In the genomic region with DNA sequence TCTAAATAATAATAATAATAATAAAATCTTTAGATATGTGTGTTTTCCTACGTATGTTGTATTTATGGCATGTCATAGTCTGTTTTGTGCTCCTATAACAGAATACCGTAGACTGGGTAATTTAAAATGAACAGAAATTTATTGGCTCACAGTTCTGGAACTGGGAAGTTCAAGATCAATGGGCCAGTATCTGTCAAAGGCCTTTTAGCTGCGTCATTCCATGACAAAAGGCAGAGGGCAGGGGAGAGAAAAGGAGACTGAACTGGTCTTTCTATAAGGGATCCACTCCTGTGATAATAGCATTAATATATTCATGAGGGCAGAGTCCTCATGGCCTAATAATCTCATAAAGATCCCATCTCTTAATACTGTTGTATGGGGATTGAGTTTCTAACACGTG, we compare ENCODE assay signal across 2 cellular contexts.
TF ChIP-seq lines count a peak whose summit lies in the region.

No MANE protein-coding gene starts in this region.

TF ChIP-seq in GM23338, 12 proteins besides CTCF, POLR2A, EP300 and RAD21 (continues in another document):
- TF ChIP-seq POLR2AphosphoS5 (IDR thresholded peaks at IDR 0.05; ENCODE audit: low read depth) (no peak), ZNF331 (CRISPR knock-in tag; IDR thresholded peaks at IDR 0.05; ENCODE audit: low read depth) (no peak), NANOG (IDR thresholded peaks at IDR 0.05; ENCODE audit: borderline replicate concordance) (no peak), EZH2phosphoT487 (IDR thresholded peaks at IDR 0.05; ENCODE audit: unreplicated experiment) (no peak), ZNF114 (CRISPR knock-in tag; IDR thresholded peaks at IDR 0.05) (no peak), JUNB (IDR thresholded peaks at IDR 0.05; ENCODE audit: unreplicated experiment) (no peak), CREB1 (CRISPR knock-in tag; IDR thresholded peaks at IDR 0.05; ENCODE audit: low read depth) (no peak)
- TF ChIP-seq, protein P1, sequence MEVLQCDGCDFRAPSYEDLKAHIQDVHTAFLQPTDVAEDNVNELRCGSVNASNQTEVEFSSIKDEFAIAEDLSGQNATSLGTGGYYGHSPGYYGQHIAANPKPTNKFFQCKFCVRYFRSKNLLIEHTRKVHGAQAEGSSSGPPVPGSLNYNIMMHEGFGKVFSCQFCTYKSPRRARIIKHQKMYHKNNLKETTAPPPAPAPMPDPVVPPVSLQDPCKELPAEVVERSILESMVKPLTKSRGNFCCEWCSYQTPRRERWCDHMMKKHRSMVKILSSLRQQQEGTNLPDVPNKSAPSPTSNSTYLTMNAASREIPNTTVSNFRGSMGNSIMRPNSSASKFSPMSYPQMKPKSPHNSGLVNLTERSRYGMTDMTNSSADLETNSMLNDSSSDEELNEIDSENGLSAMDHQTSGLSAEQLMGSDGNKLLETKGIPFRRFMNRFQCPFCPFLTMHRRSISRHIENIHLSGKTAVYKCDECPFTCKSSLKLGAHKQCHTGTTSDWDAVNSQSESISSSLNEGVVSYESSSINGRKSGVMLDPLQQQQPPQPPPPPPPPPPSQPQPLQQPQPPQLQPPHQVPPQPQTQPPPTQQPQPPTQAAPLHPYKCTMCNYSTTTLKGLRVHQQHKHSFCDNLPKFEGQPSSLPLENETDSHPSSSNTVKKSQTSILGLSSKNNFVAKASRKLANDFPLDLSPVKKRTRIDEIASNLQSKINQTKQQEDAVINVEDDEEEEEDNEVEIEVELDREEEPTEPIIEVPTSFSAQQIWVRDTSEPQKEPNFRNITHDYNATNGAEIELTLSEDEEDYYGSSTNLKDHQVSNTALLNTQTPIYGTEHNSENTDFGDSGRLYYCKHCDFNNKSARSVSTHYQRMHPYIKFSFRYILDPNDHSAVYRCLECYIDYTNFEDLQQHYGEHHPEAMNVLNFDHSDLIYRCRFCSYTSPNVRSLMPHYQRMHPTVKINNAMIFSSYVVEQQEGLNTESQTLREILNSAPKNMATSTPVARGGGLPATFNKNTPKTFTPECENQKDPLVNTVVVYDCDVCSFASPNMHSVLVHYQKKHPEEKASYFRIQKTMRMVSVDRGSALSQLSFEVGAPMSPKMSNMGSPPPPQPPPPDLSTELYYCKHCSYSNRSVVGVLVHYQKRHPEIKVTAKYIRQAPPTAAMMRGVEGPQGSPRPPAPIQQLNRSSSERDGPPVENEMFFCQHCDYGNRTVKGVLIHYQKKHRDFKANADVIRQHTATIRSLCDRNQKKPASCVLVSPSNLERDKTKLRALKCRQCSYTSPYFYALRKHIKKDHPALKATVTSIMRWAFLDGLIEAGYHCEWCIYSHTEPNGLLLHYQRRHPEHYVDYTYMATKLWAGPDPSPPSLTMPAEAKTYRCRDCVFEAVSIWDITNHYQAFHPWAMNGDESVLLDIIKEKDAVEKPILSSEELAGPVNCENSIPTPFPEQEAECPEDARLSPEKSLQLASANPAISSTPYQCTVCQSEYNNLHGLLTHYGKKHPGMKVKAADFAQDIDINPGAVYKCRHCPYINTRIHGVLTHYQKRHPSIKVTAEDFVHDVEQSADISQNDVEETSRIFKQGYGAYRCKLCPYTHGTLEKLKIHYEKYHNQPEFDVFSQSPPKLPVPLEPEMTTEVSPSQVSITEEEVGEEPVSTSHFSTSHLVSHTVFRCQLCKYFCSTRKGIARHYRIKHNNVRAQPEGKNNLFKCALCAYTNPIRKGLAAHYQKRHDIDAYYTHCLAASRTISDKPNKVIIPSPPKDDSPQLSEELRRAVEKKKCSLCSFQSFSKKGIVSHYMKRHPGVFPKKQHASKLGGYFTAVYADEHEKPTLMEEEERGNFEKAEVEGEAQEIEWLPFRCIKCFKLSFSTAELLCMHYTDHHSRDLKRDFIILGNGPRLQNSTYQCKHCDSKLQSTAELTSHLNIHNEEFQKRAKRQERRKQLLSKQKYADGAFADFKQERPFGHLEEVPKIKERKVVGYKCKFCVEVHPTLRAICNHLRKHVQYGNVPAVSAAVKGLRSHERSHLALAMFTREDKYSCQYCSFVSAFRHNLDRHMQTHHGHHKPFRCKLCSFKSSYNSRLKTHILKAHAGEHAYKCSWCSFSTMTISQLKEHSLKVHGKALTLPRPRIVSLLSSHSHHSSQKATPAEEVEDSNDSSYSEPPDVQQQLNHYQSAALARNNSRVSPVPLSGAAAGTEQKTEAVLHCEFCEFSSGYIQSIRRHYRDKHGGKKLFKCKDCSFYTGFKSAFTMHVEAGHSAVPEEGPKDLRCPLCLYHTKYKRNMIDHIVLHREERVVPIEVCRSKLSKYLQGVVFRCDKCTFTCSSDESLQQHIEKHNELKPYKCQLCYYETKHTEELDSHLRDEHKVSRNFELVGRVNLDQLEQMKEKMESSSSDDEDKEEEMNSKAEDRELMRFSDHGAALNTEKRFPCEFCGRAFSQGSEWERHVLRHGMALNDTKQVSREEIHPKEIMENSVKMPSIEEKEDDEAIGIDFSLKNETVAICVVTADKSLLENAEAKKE (CRISPR knock-in tag; IDR thresholded peaks at IDR 0.05), result no peak
- TF ChIP-seq, protein P2, sequence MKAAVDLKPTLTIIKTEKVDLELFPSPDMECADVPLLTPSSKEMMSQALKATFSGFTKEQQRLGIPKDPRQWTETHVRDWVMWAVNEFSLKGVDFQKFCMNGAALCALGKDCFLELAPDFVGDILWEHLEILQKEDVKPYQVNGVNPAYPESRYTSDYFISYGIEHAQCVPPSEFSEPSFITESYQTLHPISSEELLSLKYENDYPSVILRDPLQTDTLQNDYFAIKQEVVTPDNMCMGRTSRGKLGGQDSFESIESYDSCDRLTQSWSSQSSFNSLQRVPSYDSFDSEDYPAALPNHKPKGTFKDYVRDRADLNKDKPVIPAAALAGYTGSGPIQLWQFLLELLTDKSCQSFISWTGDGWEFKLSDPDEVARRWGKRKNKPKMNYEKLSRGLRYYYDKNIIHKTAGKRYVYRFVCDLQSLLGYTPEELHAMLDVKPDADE (IDR thresholded peaks at IDR 0.05), result no peak
- TF ChIP-seq, protein P3, sequence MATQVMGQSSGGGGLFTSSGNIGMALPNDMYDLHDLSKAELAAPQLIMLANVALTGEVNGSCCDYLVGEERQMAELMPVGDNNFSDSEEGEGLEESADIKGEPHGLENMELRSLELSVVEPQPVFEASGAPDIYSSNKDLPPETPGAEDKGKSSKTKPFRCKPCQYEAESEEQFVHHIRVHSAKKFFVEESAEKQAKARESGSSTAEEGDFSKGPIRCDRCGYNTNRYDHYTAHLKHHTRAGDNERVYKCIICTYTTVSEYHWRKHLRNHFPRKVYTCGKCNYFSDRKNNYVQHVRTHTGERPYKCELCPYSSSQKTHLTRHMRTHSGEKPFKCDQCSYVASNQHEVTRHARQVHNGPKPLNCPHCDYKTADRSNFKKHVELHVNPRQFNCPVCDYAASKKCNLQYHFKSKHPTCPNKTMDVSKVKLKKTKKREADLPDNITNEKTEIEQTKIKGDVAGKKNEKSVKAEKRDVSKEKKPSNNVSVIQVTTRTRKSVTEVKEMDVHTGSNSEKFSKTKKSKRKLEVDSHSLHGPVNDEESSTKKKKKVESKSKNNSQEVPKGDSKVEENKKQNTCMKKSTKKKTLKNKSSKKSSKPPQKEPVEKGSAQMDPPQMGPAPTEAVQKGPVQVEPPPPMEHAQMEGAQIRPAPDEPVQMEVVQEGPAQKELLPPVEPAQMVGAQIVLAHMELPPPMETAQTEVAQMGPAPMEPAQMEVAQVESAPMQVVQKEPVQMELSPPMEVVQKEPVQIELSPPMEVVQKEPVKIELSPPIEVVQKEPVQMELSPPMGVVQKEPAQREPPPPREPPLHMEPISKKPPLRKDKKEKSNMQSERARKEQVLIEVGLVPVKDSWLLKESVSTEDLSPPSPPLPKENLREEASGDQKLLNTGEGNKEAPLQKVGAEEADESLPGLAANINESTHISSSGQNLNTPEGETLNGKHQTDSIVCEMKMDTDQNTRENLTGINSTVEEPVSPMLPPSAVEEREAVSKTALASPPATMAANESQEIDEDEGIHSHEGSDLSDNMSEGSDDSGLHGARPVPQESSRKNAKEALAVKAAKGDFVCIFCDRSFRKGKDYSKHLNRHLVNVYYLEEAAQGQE (IDR thresholded peaks at IDR 0.05; ENCODE audit: unreplicated experiment), result no peak

TF ChIP-seq in K562, 482 proteins besides CTCF, POLR2A, EP300 and RAD21 (continues in another document):
- no peak for TF ChIP-seq SMARCB1 (IDR thresholded peaks at IDR 0.05; ENCODE audit: insufficient read length, low read depth)
- TF ChIP-seq RFX1 (IDR thresholded peaks at IDR 0.05), result no peak
- no peak for TF ChIP-seq ZNF764 (CRISPR knock-in tag; IDR thresholded peaks at IDR 0.05; ENCODE audit: low read depth)
- TF ChIP-seq, protein P4, sequence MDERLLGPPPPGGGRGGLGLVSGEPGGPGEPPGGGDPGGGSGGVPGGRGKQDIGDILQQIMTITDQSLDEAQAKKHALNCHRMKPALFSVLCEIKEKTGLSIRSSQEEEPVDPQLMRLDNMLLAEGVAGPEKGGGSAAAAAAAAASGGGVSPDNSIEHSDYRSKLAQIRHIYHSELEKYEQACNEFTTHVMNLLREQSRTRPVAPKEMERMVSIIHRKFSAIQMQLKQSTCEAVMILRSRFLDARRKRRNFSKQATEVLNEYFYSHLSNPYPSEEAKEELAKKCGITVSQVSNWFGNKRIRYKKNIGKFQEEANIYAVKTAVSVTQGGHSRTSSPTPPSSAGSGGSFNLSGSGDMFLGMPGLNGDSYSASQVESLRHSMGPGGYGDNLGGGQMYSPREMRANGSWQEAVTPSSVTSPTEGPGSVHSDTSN (CRISPR knock-in tag; IDR thresholded peaks at IDR 0.05; ENCODE audit: low read depth), result no peak
- TF ChIP-seq, protein P4 (tag; conservative IDR thresholded peaks at IDR 0.05; ENCODE audit: low read depth), result 0 out of 2 replicates have a peak, but pooled peaks have one; percentile 6
- TF ChIP-seq, protein P5, sequence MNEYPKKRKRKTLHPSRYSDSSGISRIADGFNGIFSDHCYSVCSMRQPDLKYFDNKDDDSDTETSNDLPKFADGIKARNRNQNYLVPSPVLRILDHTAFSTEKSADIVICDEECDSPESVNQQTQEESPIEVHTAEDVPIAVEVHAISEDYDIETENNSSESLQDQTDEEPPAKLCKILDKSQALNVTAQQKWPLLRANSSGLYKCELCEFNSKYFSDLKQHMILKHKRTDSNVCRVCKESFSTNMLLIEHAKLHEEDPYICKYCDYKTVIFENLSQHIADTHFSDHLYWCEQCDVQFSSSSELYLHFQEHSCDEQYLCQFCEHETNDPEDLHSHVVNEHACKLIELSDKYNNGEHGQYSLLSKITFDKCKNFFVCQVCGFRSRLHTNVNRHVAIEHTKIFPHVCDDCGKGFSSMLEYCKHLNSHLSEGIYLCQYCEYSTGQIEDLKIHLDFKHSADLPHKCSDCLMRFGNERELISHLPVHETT (CRISPR knock-in tag; conservative IDR thresholded peaks at IDR 0.05 in 1 of 2, IDR thresholded peaks at IDR 0.05 in 1 of 2), result no peak
- no peak for TF ChIP-seq ZNF75A (CRISPR knock-in tag; IDR thresholded peaks at IDR 0.05)
- no peak for TF ChIP-seq FOXJ3 (CRISPR knock-in tag; IDR thresholded peaks at IDR 0.05)
- no peak for TF ChIP-seq MYBL2 (IDR thresholded peaks at IDR 0.05; ENCODE audit: low read depth)
- TF ChIP-seq MYBL2 (CRISPR knock-in tag; IDR thresholded peaks at IDR 0.05; ENCODE audit: borderline replicate concordance), result no peak
- TF ChIP-seq NR2F6 (CRISPR knock-in tag; IDR thresholded peaks at IDR 0.05), result no peak
- TF ChIP-seq HDAC2 (IDR thresholded peaks at IDR 0.05), result peak; percentile 23; the same call in 1 of the 2 replicates
- no peak for TF ChIP-seq SUPT5H (IDR thresholded peaks at IDR 0.05)
- no peak for TF ChIP-seq KHSRP (IDR thresholded peaks at IDR 0.05)
- TF ChIP-seq ZC3H11A (IDR thresholded peaks at IDR 0.05; ENCODE audit: low read depth, low read length), result no peak
- TF ChIP-seq, protein P6, sequence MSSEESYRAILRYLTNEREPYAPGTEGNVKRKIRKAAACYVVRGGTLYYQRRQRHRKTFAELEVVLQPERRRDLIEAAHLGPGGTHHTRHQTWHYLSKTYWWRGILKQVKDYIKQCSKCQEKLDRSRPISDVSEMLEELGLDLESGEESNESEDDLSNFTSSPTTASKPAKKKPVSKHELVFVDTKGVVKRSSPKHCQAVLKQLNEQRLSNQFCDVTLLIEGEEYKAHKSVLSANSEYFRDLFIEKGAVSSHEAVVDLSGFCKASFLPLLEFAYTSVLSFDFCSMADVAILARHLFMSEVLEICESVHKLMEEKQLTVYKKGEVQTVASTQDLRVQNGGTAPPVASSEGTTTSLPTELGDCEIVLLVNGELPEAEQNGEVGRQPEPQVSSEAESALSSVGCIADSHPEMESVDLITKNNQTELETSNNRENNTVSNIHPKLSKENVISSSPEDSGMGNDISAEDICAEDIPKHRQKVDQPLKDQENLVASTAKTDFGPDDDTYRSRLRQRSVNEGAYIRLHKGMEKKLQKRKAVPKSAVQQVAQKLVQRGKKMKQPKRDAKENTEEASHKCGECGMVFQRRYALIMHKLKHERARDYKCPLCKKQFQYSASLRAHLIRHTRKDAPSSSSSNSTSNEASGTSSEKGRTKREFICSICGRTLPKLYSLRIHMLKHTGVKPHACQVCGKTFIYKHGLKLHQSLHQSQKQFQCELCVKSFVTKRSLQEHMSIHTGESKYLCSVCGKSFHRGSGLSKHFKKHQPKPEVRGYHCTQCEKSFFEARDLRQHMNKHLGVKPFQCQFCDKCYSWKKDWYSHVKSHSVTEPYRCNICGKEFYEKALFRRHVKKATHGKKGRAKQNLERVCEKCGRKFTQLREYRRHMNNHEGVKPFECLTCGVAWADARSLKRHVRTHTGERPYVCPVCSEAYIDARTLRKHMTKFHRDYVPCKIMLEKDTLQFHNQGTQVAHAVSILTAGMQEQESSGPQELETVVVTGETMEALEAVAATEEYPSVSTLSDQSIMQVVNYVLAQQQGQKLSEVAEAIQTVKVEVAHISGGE (CRISPR knock-in tag; IDR thresholded peaks at IDR 0.05), result no peak
- no peak for TF ChIP-seq ETV6 (IDR thresholded peaks at IDR 0.05; ENCODE audit: borderline replicate concordance in 1 of 2, low read depth in 2 of 2, low read length in 1 of 2)
- TF ChIP-seq ETV6 (CRISPR knock-in tag; IDR thresholded peaks at IDR 0.05; ENCODE audit: borderline replicate concordance), result no peak
- no peak for TF ChIP-seq KAT2B (IDR thresholded peaks at IDR 0.05; ENCODE audit: low read depth, low read length)
- TF ChIP-seq MAZ (CRISPR knock-in tag; conservative IDR thresholded peaks at IDR 0.05 in 1 of 2, IDR thresholded peaks at IDR 0.05 in 1 of 2), result no peak
- TF ChIP-seq, protein P7, sequence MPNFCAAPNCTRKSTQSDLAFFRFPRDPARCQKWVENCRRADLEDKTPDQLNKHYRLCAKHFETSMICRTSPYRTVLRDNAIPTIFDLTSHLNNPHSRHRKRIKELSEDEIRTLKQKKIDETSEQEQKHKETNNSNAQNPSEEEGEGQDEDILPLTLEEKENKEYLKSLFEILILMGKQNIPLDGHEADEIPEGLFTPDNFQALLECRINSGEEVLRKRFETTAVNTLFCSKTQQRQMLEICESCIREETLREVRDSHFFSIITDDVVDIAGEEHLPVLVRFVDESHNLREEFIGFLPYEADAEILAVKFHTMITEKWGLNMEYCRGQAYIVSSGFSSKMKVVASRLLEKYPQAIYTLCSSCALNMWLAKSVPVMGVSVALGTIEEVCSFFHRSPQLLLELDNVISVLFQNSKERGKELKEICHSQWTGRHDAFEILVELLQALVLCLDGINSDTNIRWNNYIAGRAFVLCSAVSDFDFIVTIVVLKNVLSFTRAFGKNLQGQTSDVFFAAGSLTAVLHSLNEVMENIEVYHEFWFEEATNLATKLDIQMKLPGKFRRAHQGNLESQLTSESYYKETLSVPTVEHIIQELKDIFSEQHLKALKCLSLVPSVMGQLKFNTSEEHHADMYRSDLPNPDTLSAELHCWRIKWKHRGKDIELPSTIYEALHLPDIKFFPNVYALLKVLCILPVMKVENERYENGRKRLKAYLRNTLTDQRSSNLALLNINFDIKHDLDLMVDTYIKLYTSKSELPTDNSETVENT (CRISPR knock-in tag; IDR thresholded peaks at IDR 0.05), result no peak
- TF ChIP-seq SMARCA4 (IDR thresholded peaks at IDR 0.05), result peak; percentile 58; the same call in 1 of the 2 replicates
- 0 out of 2 replicates have a peak, but pooled peaks have one; percentile 31 for TF ChIP-seq SMARCC2 (IDR thresholded peaks at IDR 0.05; ENCODE audit: low read depth)
